In genomic region chr21:36861595-36861883, GRCh38 we compare ENCODE assay signal across 24 cellular contexts.
DNase-seq lines count a peak whose midpoint lies in the region; ATAC-seq and TF ChIP-seq lines count a peak whose summit lies in the region.
"Had no signal": no experiment of that assay in that cellular context is flagged by ENCODE, and none has a peak within 500 bp of the region (broad histone marks: within the 10 kb centered on the region; RNA-seq: fewer than 3 reads in every experiment).

No MANE protein-coding gene starts in this region.

- H3K56ac ChIP-seq in IMR-90 (ENCODE audit: extremely low read depth, insufficient read depth, low read length) (peak overlapping the region; percentile 87; the same call in 1 of the 2 replicates), H9 (ENCODE audit: insufficient read length, low read depth, low read length) (no peak overlapping the region)

- no peaks in the 10 kb centered on the region for H3K23me2 ChIP-seq in H9 (ENCODE audit: insufficient read length, low read depth, low read length, poor library complexity, severe bottlenecking)

- H3K4me2 ChIP-seq in IMR-90 (ENCODE audit: low read depth, low read length) (peak overlapping the region; percentile 36; the same call in 1 of the 2 replicates), osteoblast (ENCODE audit: insufficient read depth, low read length) (peak overlapping the region; percentile 70), H9 (ENCODE audit: insufficient read depth, insufficient read length, low read length) (no peak overlapping the region)
- H3K4me2 ChIP-seq: GM23338 had no signal

- peaks cover 13% of the 10 kb centered on the region for H3K4me1 ChIP-seq in IMR-90 (ENCODE audit: control insufficient read depth, insufficient read depth, low read length)
- H3K4me1 ChIP-seq in osteoblast (ENCODE audit: insufficient read depth, low read length) = peaks cover 17% of the 10 kb centered on the region
- 0 out of 2 replicates have a peak, but pooled peaks cover 2% of the 10 kb centered on the region for H3K4me1 ChIP-seq in H9 (ENCODE audit: insufficient read depth, low read length)
- H3K4me1 ChIP-seq: parathyroid adenoma had no signal

- TF ChIP-seq CTCF in Calu3 (IDR thresholded peaks at IDR 0.05; ENCODE audit: unreplicated experiment) = no peak
- TF ChIP-seq CTCF in IMR-90 (conservative IDR thresholded peaks at IDR 0.05; ENCODE audit: low read depth, low read length) = no peak
- no peak for TF ChIP-seq CTCF in choroid plexus epithelial cell (conservative IDR thresholded peaks at IDR 0.05; ENCODE audit: low read depth, low read length)
- no peak for TF ChIP-seq CTCF in osteoblast (IDR thresholded peaks at IDR 0.05; ENCODE audit: extremely low read depth, low read depth, low read length)
- no peak for TF ChIP-seq CTCF in H9 (conservative IDR thresholded peaks at IDR 0.05)

- H3K79me2 ChIP-seq in osteoblast (ENCODE audit: insufficient read depth, low read length) (no peaks in the 10 kb centered on the region), H9 (ENCODE audit: insufficient read depth, low read length) (no peaks in the 10 kb centered on the region)
- H3K79me2 ChIP-seq: parathyroid adenoma had no signal

- H3K9me3 ChIP-seq in IMR-90 (ENCODE audit: control insufficient read depth, insufficient read depth, low read length) (no peaks in the 10 kb centered on the region), osteoblast (ENCODE audit: low read depth, low read length) (no peaks in the 10 kb centered on the region), H9 (ENCODE audit: control insufficient read depth, low read depth, low read length) (no peaks in the 10 kb centered on the region)
- H3K9me3 ChIP-seq: upper lobe of right lung had no signal

- CTCF ChIA-PET in Calu3 (lab: Charles Lee) = interaction anchor here (0.6 to 1.4 kb wide), 2 partner anchors 56 to 655 kb away, joined by 6 to 9 read pairs; no protein-coding TSS in a partner anchor
- CTCF ChIA-PET in IMR-90 (lab: Yijun Ruan, JAX) = no interaction called here

- H3K27me3 Mint-ChIP-seq in Calu3 (ENCODE audit: unreplicated experiment) = no peaks in the 10 kb centered on the region
- H3K27me3 Mint-ChIP-seq in H9 (ENCODE audit: low read depth) = no peaks in the 10 kb centered on the region
- H3K27me3 Mint-ChIP-seq: activated B cell treated with CpG ODN at 0.5 μM for 24 hours; activated naive CD4-positive, alpha-beta T cell treated with anti-CD3 and anti-CD28 coated beads, Interleukin-2, amount 50 U/mL, for 24 hours; CD4-positive, alpha-beta memory T cell; central memory CD8-positive, alpha-beta T cell had no signal

- no peak overlapping the region for H3T11ph ChIP-seq in H9 (ENCODE audit: low read length)

- no peak overlapping the region for H2BK12ac ChIP-seq in H9 (ENCODE audit: insufficient read length, low read depth, low read length)

- H3K14ac ChIP-seq in IMR-90 (replicated peaks; ENCODE audit: low read depth, low read length) = peak overlapping the region; percentile 97
- H3K14ac ChIP-seq in H9 (ENCODE audit: insufficient read depth, low read length) = no peak overlapping the region

- H3K27me3 ChIP-seq in IMR-90 (ENCODE audit: control insufficient read depth, insufficient read depth, low read length) (no peaks in the 10 kb centered on the region), osteoblast (ENCODE audit: insufficient read depth, low read length) (no peaks in the 10 kb centered on the region), H9 (ENCODE audit: insufficient read depth, low read length) (no peaks in the 10 kb centered on the region)
- H3K27me3 ChIP-seq: upper lobe of right lung had no signal

- H3K79me1 ChIP-seq in IMR-90 (ENCODE audit: low read depth in 1 of 2, low read length in 2 of 2) (peaks cover 5 to 33% of the 10 kb centered on the region in 2 experiments; a peak in 3 of 4 replicates), H9 (ENCODE audit: insufficient read depth, low read depth, low read length, poor library complexity, severe bottlenecking) (no peaks in the 10 kb centered on the region)

- no peak for TF ChIP-seq RAD21 in IMR-90 (IDR thresholded peaks at IDR 0.05; ENCODE audit: low read length)

- H2BK15ac ChIP-seq in IMR-90 (ENCODE audit: low read depth, low read length) (peak overlapping the region; percentile 93; the same call in 2 of the 3 replicates), H9 (ENCODE audit: low read depth, low read length) (no peak overlapping the region)

- DNase-seq in Calu3 = no peak
- peak; percentile 35 for DNase-seq in IMR-90
- peak; percentile 20 for DNase-seq in choroid plexus epithelial cell (ENCODE audit: low read depth)
- no peak for DNase-seq in osteoblast (ENCODE audit: insufficient read length, low spot score, missing footprints)
- DNase-seq in cerebellar nuclear complex (lab: John Stamatoyannopoulos, UW) = no peak
- no peak for DNase-seq in H9
- no peak for DNase-seq in NCI-H748 treated with DMSO at 0.1 percent for 48 hours (lab: John Stamatoyannopoulos, UW)
- no peak for DNase-seq in stimulated activated CD4-positive, alpha-beta T cell treated with anti-CD3 and anti-CD28 coated beads, Interleukin-12 subunit alpha, Interleukin-12 subunit beta, amount 100 ng/mL, for 4 hours
- DNase-seq: activated B cell treated with CpG ODN at 0.5 μM for 24 hours; activated CD8-positive, alpha-beta memory T cell treated with anti-CD3 and anti-CD28 coated beads, Interleukin-2, amount 50 U/mL, for 4 hours; AML-193; aorta; CD4-positive, alpha-beta memory T cell; Karpas-422; left cardiac atrium; MV-4-11; right cardiac atrium; upper lobe of right lung had no signal

- H3K18ac ChIP-seq in IMR-90 (ENCODE audit: low read depth, low read length) = peak overlapping the region; percentile 95; the same call in 1 of the 2 replicates
- no peak overlapping the region for H3K18ac ChIP-seq in H9 (ENCODE audit: insufficient read length, low read depth, low read length)

- in situ Hi-C loops in IMR-90 (cut with MboI; ENCODE audit: low sequenced_read_pairs) = no loop called here

- H3K4me3 Mint-ChIP-seq in Calu3 (ENCODE audit: low read depth, unreplicated experiment) = peak overlapping the region; percentile 5
- H3K4me3 Mint-ChIP-seq in H9 = no peak overlapping the region
- H3K4me3 Mint-ChIP-seq: activated B cell treated with CpG ODN at 0.5 μM for 24 hours; activated naive CD4-positive, alpha-beta T cell treated with anti-CD3 and anti-CD28 coated beads, Interleukin-2, amount 50 U/mL, for 24 hours; CD4-positive, alpha-beta memory T cell; central memory CD8-positive, alpha-beta T cell; GM23338; nephron had no signal

- H2AFZ ChIP-seq in IMR-90 (replicated peaks; ENCODE audit: low read length, poor library complexity) (no peak overlapping the region), osteoblast (ENCODE audit: low read length) (no peak overlapping the region), H9 (ENCODE audit: low read length) (no peak overlapping the region)
- H2AFZ ChIP-seq: GM23338, parathyroid adenoma had no signal

- H2BK20ac ChIP-seq in IMR-90 (ENCODE audit: low read depth, low read length) (peak overlapping the region; percentile 98), H9 (ENCODE audit: low read depth, low read length, poor library complexity, severe bottlenecking) (no peak overlapping the region)

- POLR2A ChIA-PET in IMR-90 (lab: Charles Lee; ENCODE audit: unreplicated experiment) = no interaction called here

- peaks cover 17% of the 10 kb centered on the region for H3K9me1 ChIP-seq in IMR-90 (ENCODE audit: insufficient read depth, low read length)

- peaks cover 25% of the 10 kb centered on the region for H3K4me1 Mint-ChIP-seq in Calu3 (ENCODE audit: low read depth, unreplicated experiment)
- peaks cover 8 to 15% of the 10 kb centered on the region in 2 experiments for H3K4me1 Mint-ChIP-seq in H9

- no peak overlapping the region for H3K4me3 ChIP-seq in IMR-90 (ENCODE audit: insufficient read depth, low read depth, low read length)
- no peak overlapping the region for H3K4me3 ChIP-seq in choroid plexus epithelial cell (ENCODE audit: low read depth, low read length)
- no peak overlapping the region for H3K4me3 ChIP-seq in osteoblast (ENCODE audit: insufficient read depth, low read length)
- H3K4me3 ChIP-seq: GM23338, upper lobe of right lung had no signal

- H2BK5ac ChIP-seq in IMR-90 (ENCODE audit: low read depth, low read length, poor library complexity, severe bottlenecking) (peak overlapping the region; percentile 86), H9 (ENCODE audit: insufficient read length, low read length) (no peak overlapping the region)

- H3K36me3 ChIP-seq in IMR-90 (ENCODE audit: control insufficient read depth, insufficient read depth, low read length) = no peaks in the 10 kb centered on the region
- no peaks in the 10 kb centered on the region for H3K36me3 ChIP-seq in osteoblast (ENCODE audit: insufficient read depth, low read length)
- H3K36me3 ChIP-seq: upper lobe of right lung had no signal

- no peaks in the 10 kb centered on the region for H3K36me3 Mint-ChIP-seq in Calu3 (ENCODE audit: insufficient read depth, unreplicated experiment)
- H3K36me3 Mint-ChIP-seq in H9 (ENCODE audit: insufficient read depth in 1 of 3, low read depth in 3 of 3) = no peaks in the 10 kb centered on the region

- H3K23ac ChIP-seq in IMR-90 (ENCODE audit: low read depth, low read length) (peak overlapping the region; percentile 91; the same call in 1 of the 2 replicates), H9 (ENCODE audit: insufficient read length, low read depth, low read length) (no peak overlapping the region)

- H3K4ac ChIP-seq in IMR-90 (ENCODE audit: low read depth, low read length) = peak overlapping the region; percentile 98
- no peak overlapping the region for H3K4ac ChIP-seq in H9 (ENCODE audit: low read depth, low read length)

- peak overlapping the region; percentile 91 to 96 for H4K8ac ChIP-seq in IMR-90 (ENCODE audit: low read depth in 2 of 2, low read length in 2 of 2)
- no peak overlapping the region for H4K8ac ChIP-seq in H9 (replicated peaks; ENCODE audit: insufficient read length, low read depth, low read length)

- H2AK9ac ChIP-seq in IMR-90 (replicated peaks; ENCODE audit: low read depth, low read length, poor library complexity) = no peak overlapping the region

- H3K9me3 Mint-ChIP-seq in Calu3 (ENCODE audit: low read depth, unreplicated experiment) (no peaks in the 10 kb centered on the region), H9 (no peaks in the 10 kb centered on the region)
- H3K9me3 Mint-ChIP-seq: activated B cell treated with CpG ODN at 0.5 μM for 24 hours; activated naive CD4-positive, alpha-beta T cell treated with anti-CD3 and anti-CD28 coated beads, Interleukin-2, amount 50 U/mL, for 24 hours; CD4-positive, alpha-beta memory T cell; central memory CD8-positive, alpha-beta T cell; GM23338; nephron had no signal

- dilution Hi-C loops in IMR-90 (cut with HindIII; ENCODE audit: low sequenced_read_pairs, unreplicated experiment) = no loop called here

- H4K5ac ChIP-seq in IMR-90 (ENCODE audit: low read depth, low read length) (peak overlapping the region; percentile 94; the same call in 1 of the 2 replicates), H9 (ENCODE audit: insufficient read length, low read depth, low read length) (no peak overlapping the region)

- intact Hi-C loops in Calu3 (cut with micrococcal nuclease; ENCODE audit: unreplicated experiment) = loop anchor here (5.0 kb wide), 1 partner anchor 46 kb away; no protein-coding TSS in a partner anchor
- intact Hi-C loops in IMR-90 (cut with micrococcal nuclease) = no loop called here

- H4K91ac ChIP-seq in IMR-90 (ENCODE audit: insufficient read depth, low read depth, low read length) (peak overlapping the region; percentile 97), H9 (ENCODE audit: insufficient read length, low read depth, low read length) (no peak overlapping the region)

- peak overlapping the region; percentile 100 for H2AK5ac ChIP-seq in IMR-90 (ENCODE audit: low read depth, low read length)
- H2AK5ac ChIP-seq in H9 (ENCODE audit: insufficient read length, low read length) = no peak overlapping the region

- WGBS in IMR-90 (ENCODE audit: extremely low coverage in 2 of 2, insufficient read length in 1 of 2), 2 experiments = 40% methylated on average over 1 of the region's 3 CpGs; no CpG with 5 or more reads in 1 of the 2 experiments
- no CpG with 5 or more reads among the region's 3 CpGs for WGBS in H9 (ENCODE audit: extremely low coverage, insufficient read length, low lambda C conversion rate)

- no TSS peak for BruUV-seq in Calu3 (replicated peaks; lab: Mats Ljungman, UMichigan)
- BruUV-seq in IMR-90 (replicated peaks; lab: Mats Ljungman, UMichigan) = no TSS peak

- H3K27ac Mint-ChIP-seq in Calu3 (ENCODE audit: unreplicated experiment) = peak overlapping the region; percentile 79
- H3K27ac Mint-ChIP-seq in H9 = no peak overlapping the region
- H3K27ac Mint-ChIP-seq: activated B cell treated with CpG ODN at 0.5 μM for 24 hours; activated naive CD4-positive, alpha-beta T cell treated with anti-CD3 and anti-CD28 coated beads, Interleukin-2, amount 50 U/mL, for 24 hours; CD4-positive, alpha-beta memory T cell; GM23338; nephron had no signal

- H4K20me1 ChIP-seq in IMR-90 (ENCODE audit: insufficient read depth, low read length) (no peaks in the 10 kb centered on the region), osteoblast (ENCODE audit: insufficient read depth, low read length) (no peaks in the 10 kb centered on the region), H9 (ENCODE audit: control insufficient read depth, insufficient read depth, insufficient read length) (no peaks in the 10 kb centered on the region)

- H2BK120ac ChIP-seq in IMR-90 (ENCODE audit: low read depth, low read length) (peak overlapping the region; percentile 98), H9 (ENCODE audit: low read depth, low read length, poor library complexity, severe bottlenecking) (no peak overlapping the region)

- TF ChIP-seq POLR2A in IMR-90 (IDR thresholded peaks at IDR 0.05; ENCODE audit: low read depth, low read length) = no peak

- H3K27ac ChIP-seq in IMR-90 (ENCODE audit: insufficient read depth, low read length) = peak overlapping the region; percentile 89
- H3K27ac ChIP-seq in osteoblast (ENCODE audit: low read depth, low read length) = peak overlapping the region; percentile 80
- H3K27ac ChIP-seq in H9 (ENCODE audit: insufficient read length, low read depth, low read length) = no peak overlapping the region
- H3K27ac ChIP-seq: parathyroid adenoma had no signal

- no peak; the same call in 1 of the 2 replicates for ATAC-seq in IMR-90 (ENCODE audit: low read depth)
- ATAC-seq: GM23338, right cardiac atrium, Right ventricle myocardium inferior, upper lobe of right lung had no signal

- H3K9ac ChIP-seq in IMR-90 (ENCODE audit: low read depth, low read length) (no peak overlapping the region), H9 (ENCODE audit: extremely low read depth, insufficient read length, low read length) (no peak overlapping the region)
- H3K9ac ChIP-seq: parathyroid adenoma had no signal

Comparison
In these comparisons a context has a peak if more than half of its experiments do, and no peak if none do; other contexts are left out.
1. DNase-seq: peak in IMR-90 (single experiment) and choroid plexus epithelial cell (single experiment); none in Calu3 (single experiment), osteoblast (single experiment), cerebellar nuclear complex (0 of 2), H9 (single experiment), NCI-H748 treated with DMSO at 0.1 percent for 48 hours (single experiment) and stimulated activated CD4-positive, alpha-beta T cell treated with anti-CD3 and anti-CD28 coated beads, Interleukin-12 subunit alpha, Interleukin-12 subunit beta, amount 100 ng/mL, for 4 hours (single experiment).